ENCODE assay signal across 8 cellular contexts in genomic region chr1:11543796-11544195, GRCh38.
"Had no signal": no experiment of that assay in that cellular context is flagged by ENCODE, and none has a peak within 500 bp of the region (broad histone marks: within the 10 kb centered on the region; RNA-seq: fewer than 3 reads in every experiment).

No MANE protein-coding gene starts in this region.

- DNase-seq: GDM1, GF-D8 had no signal

- ATAC-seq: GM12878 had no signal

- H3K4me3 ChIP-seq: GM12878 had no signal

- FAIRE-seq: G401.6, GM12878, GM12891, GM12892, GM18507, GM19239 had no signal
